Comparison of ENCODE assay signal across 26 cellular contexts in the genomic region with DNA sequence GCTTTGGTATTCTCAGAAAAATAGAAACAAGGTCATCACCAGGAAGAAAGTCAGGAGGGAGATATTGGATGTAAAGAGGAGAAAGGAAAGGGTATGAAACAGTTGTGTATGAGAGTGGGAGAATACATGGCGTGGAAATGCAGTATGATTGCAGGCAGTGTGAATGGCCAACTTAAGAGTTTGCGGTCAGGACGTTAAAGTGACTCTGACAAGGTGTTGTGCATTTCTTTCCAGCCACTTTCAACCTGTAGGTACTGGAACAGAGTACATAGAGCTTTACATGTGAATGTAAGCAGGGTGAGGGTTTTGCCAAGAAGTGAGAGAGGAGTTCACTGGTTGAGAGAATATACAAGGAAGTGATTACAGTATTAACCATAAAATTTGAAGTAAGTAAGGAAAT.
"Had no signal": no experiment of that assay in that cellular context is flagged by ENCODE, and none has a peak within 500 bp of the region (broad histone marks: within the 10 kb centered on the region; RNA-seq: fewer than 3 reads in every experiment).

No MANE protein-coding gene starts in this region.

- H3K27me3 Mint-ChIP-seq: activated B cell treated with CpG ODN at 0.5 μM for 24 hours; activated CD4-positive, alpha-beta T cell treated with anti-CD3 and anti-CD28 coated beads for 36 hours; activated naive CD4-positive, alpha-beta T cell treated with anti-CD3 and anti-CD28 coated beads, Interleukin-2, amount 50 U/mL, for 24 hours; dendritic cell treated with granulocyte-macrophage colony-stimulating factor and Interleukin-4, amounts not matched to agents 40 ng/mL and 50 ng/mL, for 4 days; memory B cell; natural killer cell treated with Interleukin-12 subunit alpha and Interleukin-12 subunit beta and Interleukin-15 and Interleukin-18, amount 100 ng/mL, for 72 hours had no signal

- H3K4me3 Mint-ChIP-seq: activated B cell treated with CpG ODN at 0.5 μM for 24 hours; activated CD4-positive, alpha-beta T cell treated with anti-CD3 and anti-CD28 coated beads for 36 hours; activated naive CD4-positive, alpha-beta T cell treated with anti-CD3 and anti-CD28 coated beads, Interleukin-2, amount 50 U/mL, for 24 hours; activated T-cell treated with anti-CD3 and anti-CD28 coated beads, Interleukin-2, amount 50 U/mL, for 72 hours; dendritic cell treated with granulocyte-macrophage colony-stimulating factor and Interleukin-4, amounts not matched to agents 40 ng/mL and 50 ng/mL, for 4 days; memory B cell; natural killer cell treated with Interleukin-12 subunit alpha and Interleukin-12 subunit beta and Interleukin-15 and Interleukin-18, amount 100 ng/mL, for 72 hours had no signal

- H3K4me1 Mint-ChIP-seq: activated CD4-positive, alpha-beta T cell treated with anti-CD3 and anti-CD28 coated beads for 36 hours; activated naive CD4-positive, alpha-beta T cell treated with anti-CD3 and anti-CD28 coated beads, Interleukin-2, amount 50 U/mL, for 24 hours had no signal

- DNase-seq: activated B cell treated with CpG ODN at 0.5 μM for 24 hours; activated CD4-positive, alpha-beta T cell treated with anti-CD3 and anti-CD28 coated beads for 36 hours; activated CD4-positive, alpha-beta T cell treated with anti-CD3 and anti-CD28 coated beads, Interleukin-2, amount 50 U/mL, for 4 hours; activated CD8-positive, alpha-beta memory T cell treated with anti-CD3 and anti-CD28 coated beads for 24 hours; activated CD8-positive, alpha-beta memory T cell treated with anti-CD3 and anti-CD28 coated beads, Interleukin-2, amount 50 U/mL, for 48 hours; activated effector memory CD4-positive, alpha-beta T cell treated with anti-CD3 and anti-CD28 coated beads, Interleukin-2, amount 50 U/mL, for 16 hours; activated T-cell treated with anti-CD3 and anti-CD28 coated beads, Interleukin-2, amount 50 U/mL, for 72 hours; anterior cingulate cortex; brain microvascular endothelial cell; caudate nucleus; effector CD8-positive, alpha-beta T cell; erythroblast; foreskin keratinocyte; left colon; pancreas; psoas muscle; stimulated activated CD4-positive, alpha-beta T cell treated with anti-CD3 and anti-CD28 coated beads, Interleukin-4, amount 100 ng/mL, for 24 hours; stimulated activated naive CD8-positive, alpha-beta T cell treated with anti-CD3 and anti-CD28 coated beads, Interleukin-15, Interleukin-2, amounts not matched to agents 100 U/mL and 50 U/mL, for 24 hours; T-helper 9 cell; upper lobe of right lung had no signal

- FAIRE-seq: keratinocyte, pancreas had no signal

- H3K27ac ChIP-seq: brain microvascular endothelial cell, foreskin keratinocyte, pancreas, psoas muscle, right atrium auricular region, upper lobe of right lung had no signal

- H3K36me3 ChIP-seq: brain microvascular endothelial cell, pancreas, right atrium auricular region, upper lobe of right lung had no signal

- H3K36me3 Mint-ChIP-seq: activated naive CD4-positive, alpha-beta T cell treated with anti-CD3 and anti-CD28 coated beads, Interleukin-2, amount 50 U/mL, for 24 hours; natural killer cell treated with Interleukin-12 subunit alpha and Interleukin-12 subunit beta and Interleukin-15 and Interleukin-18, amount 100 ng/mL, for 72 hours had no signal

- H3K4me3 ChIP-seq: pancreas, psoas muscle, right atrium auricular region, upper lobe of right lung had no signal

- H3K9me3 ChIP-seq: pancreas, psoas muscle, right atrium auricular region, upper lobe of right lung had no signal

- ATAC-seq: activated CD4-positive, alpha-beta T cell treated with anti-CD3 and anti-CD28 coated beads for 36 hours; activated T-cell treated with anti-CD3 and anti-CD28 coated beads, Interleukin-2, amount 50 U/mL, for 72 hours; foreskin keratinocyte; left colon; natural killer cell treated with Interleukin-12 subunit alpha and Interleukin-12 subunit beta and Interleukin-15 and Interleukin-18, amount 100 ng/mL, for 72 hours; pancreas; psoas muscle; stimulated activated naive CD8-positive, alpha-beta T cell treated with anti-CD3 and anti-CD28 coated beads, Interleukin-15, Interleukin-2, amounts not matched to agents 100 U/mL and 50 U/mL, for 24 hours; upper lobe of right lung had no signal

- H3K27me3 ChIP-seq: brain microvascular endothelial cell, foreskin keratinocyte, pancreas, right atrium auricular region, upper lobe of right lung had no signal

- H3K4me1 ChIP-seq: foreskin keratinocyte, pancreas, psoas muscle, upper lobe of right lung had no signal

- H3K9me3 Mint-ChIP-seq: activated B cell treated with CpG ODN at 0.5 μM for 24 hours; activated naive CD4-positive, alpha-beta T cell treated with anti-CD3 and anti-CD28 coated beads, Interleukin-2, amount 50 U/mL, for 24 hours; activated T-cell treated with anti-CD3 and anti-CD28 coated beads, Interleukin-2, amount 50 U/mL, for 72 hours; dendritic cell treated with granulocyte-macrophage colony-stimulating factor and Interleukin-4, amounts not matched to agents 40 ng/mL and 50 ng/mL, for 4 days; memory B cell; natural killer cell treated with Interleukin-12 subunit alpha and Interleukin-12 subunit beta and Interleukin-15 and Interleukin-18, amount 100 ng/mL, for 72 hours had no signal
